In genomic region chr14:106710187-106710586, GRCh38 we compare ENCODE assay signal across 5 cellular contexts.
DNase-seq lines count a peak whose midpoint lies in the region; ATAC-seq lines count a peak whose summit lies in the region.
"Not testable (repeated sequence)": the region's sequence is repeated elsewhere in the genome, so short reads cannot be mapped to it uniquely, and the experiment has no call there.

No MANE protein-coding gene starts in this region.

- H3K27me3 Mint-ChIP-seq in activated CD4-positive, alpha-beta memory T cell treated with anti-CD3 and anti-CD28 coated beads for 36 hours; activated naive CD4-positive, alpha-beta T cell treated with anti-CD3 and anti-CD28 coated beads for 36 hours (ENCODE audit: low read depth); activated naive CD8-positive, alpha-beta T cell treated with anti-CD3 and anti-CD28 coated beads for 36 hours: not testable (repeated sequence)

- H3K36me3 Mint-ChIP-seq in activated CD4-positive, alpha-beta memory T cell treated with anti-CD3 and anti-CD28 coated beads for 36 hours; activated naive CD4-positive, alpha-beta T cell treated with anti-CD3 and anti-CD28 coated beads for 36 hours (ENCODE audit: low read depth); activated naive CD8-positive, alpha-beta T cell treated with anti-CD3 and anti-CD28 coated beads for 36 hours; stimulated activated effector memory CD8-positive, alpha-beta T cell treated with anti-CD3 and anti-CD28 coated beads, Interleukin-12 subunit alpha, Interleukin-12 subunit beta, amount 100 ng/mL, for 72 hours: not testable (repeated sequence)

- peak; percentile 65 for DNase-seq in activated CD4-positive, alpha-beta memory T cell treated with anti-CD3 and anti-CD28 coated beads for 36 hours
- peak; percentile 44 to 49 for DNase-seq in activated T-cell treated with anti-CD3 and anti-CD28 coated beads, Interleukin-2, amount 50 U/mL, for 48 hours
- peak; percentile 57 for DNase-seq in activated naive CD4-positive, alpha-beta T cell treated with anti-CD3 and anti-CD28 coated beads for 36 hours
- DNase-seq in activated naive CD8-positive, alpha-beta T cell treated with anti-CD3 and anti-CD28 coated beads for 36 hours; stimulated activated effector memory CD8-positive, alpha-beta T cell treated with anti-CD3 and anti-CD28 coated beads, Interleukin-12 subunit alpha, Interleukin-12 subunit beta, amount 100 ng/mL, for 72 hours (ENCODE audit: low spot score in 2 of 2): not testable (repeated sequence)

- H3K9me3 Mint-ChIP-seq in activated CD4-positive, alpha-beta memory T cell treated with anti-CD3 and anti-CD28 coated beads for 36 hours; activated naive CD4-positive, alpha-beta T cell treated with anti-CD3 and anti-CD28 coated beads for 36 hours; activated naive CD8-positive, alpha-beta T cell treated with anti-CD3 and anti-CD28 coated beads for 36 hours; stimulated activated effector memory CD8-positive, alpha-beta T cell treated with anti-CD3 and anti-CD28 coated beads, Interleukin-12 subunit alpha, Interleukin-12 subunit beta, amount 100 ng/mL, for 72 hours: not testable (repeated sequence)

- H3K4me1 Mint-ChIP-seq in activated CD4-positive, alpha-beta memory T cell treated with anti-CD3 and anti-CD28 coated beads for 36 hours (ENCODE audit: low read depth) = not testable (repeated sequence)
- H3K4me1 Mint-ChIP-seq in activated naive CD4-positive, alpha-beta T cell treated with anti-CD3 and anti-CD28 coated beads for 36 hours (ENCODE audit: low read depth) = peaks cover 17% of the 10 kb centered on the region
- H3K4me1 Mint-ChIP-seq in activated naive CD8-positive, alpha-beta T cell treated with anti-CD3 and anti-CD28 coated beads for 36 hours = peaks cover 11% of the 10 kb centered on the region
- H3K4me1 Mint-ChIP-seq in stimulated activated effector memory CD8-positive, alpha-beta T cell treated with anti-CD3 and anti-CD28 coated beads, Interleukin-12 subunit alpha, Interleukin-12 subunit beta, amount 100 ng/mL, for 72 hours = peaks cover 27% of the 10 kb centered on the region

- ATAC-seq in stimulated activated effector memory CD8-positive, alpha-beta T cell treated with anti-CD3 and anti-CD28 coated beads, Interleukin-12 subunit alpha, Interleukin-12 subunit beta, amount 100 ng/mL, for 72 hours = peak; percentile 86

- intact Hi-C loops in activated CD4-positive, alpha-beta memory T cell treated with anti-CD3 and anti-CD28 coated beads for 36 hours (cut with micrococcal nuclease) = not testable (repeated sequence)
- intact Hi-C loops in activated naive CD4-positive, alpha-beta T cell treated with anti-CD3 and anti-CD28 coated beads for 36 hours (cut with micrococcal nuclease) = loop anchor here (5.0 kb wide), 1 partner anchor 48 kb away; no protein-coding TSS in a partner anchor

- peak overlapping the region; percentile 40 for H3K27ac Mint-ChIP-seq in activated CD4-positive, alpha-beta memory T cell treated with anti-CD3 and anti-CD28 coated beads for 36 hours
- H3K27ac Mint-ChIP-seq in activated naive CD4-positive, alpha-beta T cell treated with anti-CD3 and anti-CD28 coated beads for 36 hours; activated naive CD8-positive, alpha-beta T cell treated with anti-CD3 and anti-CD28 coated beads for 36 hours; stimulated activated effector memory CD8-positive, alpha-beta T cell treated with anti-CD3 and anti-CD28 coated beads, Interleukin-12 subunit alpha, Interleukin-12 subunit beta, amount 100 ng/mL, for 72 hours: not testable (repeated sequence)

- CTCF ChIA-PET in activated CD4-positive, alpha-beta memory T cell treated with anti-CD3 and anti-CD28 coated beads for 36 hours (lab: Charles Lee) = interaction anchor here (0.7 to 0.8 kb wide), 2 partner anchors 10 to 431 kb away, joined by 4 read pairs; no protein-coding TSS in a partner anchor
- CTCF ChIA-PET in activated naive CD4-positive, alpha-beta T cell treated with anti-CD3 and anti-CD28 coated beads for 36 hours (lab: Charles Lee) = interaction anchor here (0.7 to 1.2 kb wide), 2 partner anchors 46 to 48 kb away, joined by 3 to 5 read pairs; no protein-coding TSS in a partner anchor

- POLR2A ChIA-PET in activated CD4-positive, alpha-beta memory T cell treated with anti-CD3 and anti-CD28 coated beads for 36 hours (lab: Charles Lee) = not testable (repeated sequence)

- not testable (repeated sequence) for H3K4me3 Mint-ChIP-seq in activated CD4-positive, alpha-beta memory T cell treated with anti-CD3 and anti-CD28 coated beads for 36 hours; activated naive CD4-positive, alpha-beta T cell treated with anti-CD3 and anti-CD28 coated beads for 36 hours; stimulated activated effector memory CD8-positive, alpha-beta T cell treated with anti-CD3 and anti-CD28 coated beads, Interleukin-12 subunit alpha, Interleukin-12 subunit beta, amount 100 ng/mL, for 72 hours
- peak overlapping the region; percentile 18 for H3K4me3 Mint-ChIP-seq in activated naive CD8-positive, alpha-beta T cell treated with anti-CD3 and anti-CD28 coated beads for 36 hours
